Comparison of ENCODE assay signal across 18 cellular contexts in genomic region chr17:39655105-39655504, GRCh38. TPM values are rescaled to one million over a fixed set of nuclear protein-coding genes. Genes with fewer than 3 reads are reported as not detected.
"Had no signal": no experiment of that assay in that cellular context is flagged by ENCODE, and none has a peak within 500 bp of the region (broad histone marks: within the 10 kb centered on the region; RNA-seq: fewer than 3 reads in every experiment).

No MANE protein-coding gene starts in this region.

- H3K4me3 ChIP-seq: colonic mucosa, esophagus squamous epithelium, hepatocyte, lung, ovary, spleen had no signal

- H3K36me3 ChIP-seq: colonic mucosa, ovary had no signal

- H3K27me3 ChIP-seq: colonic mucosa, esophagus squamous epithelium, hepatocyte, ovary, sigmoid colon, spleen had no signal

- H3K9me3 ChIP-seq: colonic mucosa, esophagus squamous epithelium, ovary, sigmoid colon, spleen had no signal

- H3K4me2 ChIP-seq: hepatocyte had no signal

- ATAC-seq: activated CD8-positive, alpha-beta T cell treated with anti-CD3 and anti-CD28 coated beads, Interleukin-2, amount 10 ng/mL, durations not matched to agents 7 days and 5 days; stimulated activated naive CD8-positive, alpha-beta T cell treated with anti-CD3 and anti-CD28 coated beads, Interleukin-15, amount 100 ng/mL, for 72 hours had no signal

- H3K4me1 ChIP-seq: sigmoid colon had no signal

- DNase-seq: activated CD4-positive, alpha-beta T cell treated with anti-CD3 and anti-CD28 coated beads for 4 hours; activated CD8-positive, alpha-beta memory T cell treated with anti-CD3 and anti-CD28 coated beads, Interleukin-2, amount 50 U/mL, for 4 hours; activated CD8-positive, alpha-beta T cell treated with anti-CD3 and anti-CD28 coated beads, Interleukin-2, amount 10 ng/mL, durations not matched to agents 7 days and 5 days; activated gamma-delta T cell treated with Interleukin-2 at 50 U/mL for 16 hours; colonic mucosa; esophagus squamous epithelium; islet precursor cell; ovary; sigmoid colon; spleen; stimulated activated naive CD8-positive, alpha-beta T cell treated with anti-CD3 and anti-CD28 coated beads, Interleukin-15, amount 100 ng/mL, for 72 hours had no signal

- H3K27ac ChIP-seq: colonic mucosa, esophagus squamous epithelium, hepatocyte, ovary, sigmoid colon, spleen had no signal

- H2AFZ ChIP-seq: hepatocyte had no signal

- H3K9me3 Mint-ChIP-seq: stimulated activated naive CD8-positive, alpha-beta T cell treated with anti-CD3 and anti-CD28 coated beads, Interleukin-15, amount 100 ng/mL, for 72 hours had no signal

RNA-seq across cellular contexts. Expression of gene TCAP, which starts 10.0 kb away (rescaled TPM):
- total RNA-seq: fibroblast of villous mesenchyme had no signal

RNA-seq across cellular contexts. Expression of gene PNMT, which starts 13.1 kb away (rescaled TPM):
- total RNA-seq: activated CD8-positive, alpha-beta T cell treated with anti-CD3 and anti-CD28 coated beads, Interleukin-2, amount 10 ng/mL, durations not matched to agents 7 days and 5 days; endothelial cell of umbilical vein; fibroblast of villous mesenchyme; glomerular endothelial cell; T-helper 1 cell treated with Interleukin-12 subunit alpha and Interleukin-12 subunit beta and Interleukin-4 antibody, amounts not matched to agents 30 ng/mL and 1 ng/mL, for 36 hours had no signal

RNA-seq across cellular contexts. Expression of gene PPP1R1B, which starts 28.4 kb away (rescaled TPM):
- total RNA-seq: activated CD8-positive, alpha-beta T cell treated with anti-CD3 and anti-CD28 coated beads, Interleukin-2, amount 10 ng/mL, durations not matched to agents 7 days and 5 days; endothelial cell of umbilical vein; fibroblast of villous mesenchyme; glomerular endothelial cell; myocyte; spleen; T-helper 1 cell treated with Interleukin-12 subunit alpha and Interleukin-12 subunit beta and Interleukin-4 antibody, amounts not matched to agents 30 ng/mL and 1 ng/mL, for 36 hours had no signal
- polyA plus RNA-seq: endothelial cell of umbilical vein had no signal
